In the genomic region with DNA sequence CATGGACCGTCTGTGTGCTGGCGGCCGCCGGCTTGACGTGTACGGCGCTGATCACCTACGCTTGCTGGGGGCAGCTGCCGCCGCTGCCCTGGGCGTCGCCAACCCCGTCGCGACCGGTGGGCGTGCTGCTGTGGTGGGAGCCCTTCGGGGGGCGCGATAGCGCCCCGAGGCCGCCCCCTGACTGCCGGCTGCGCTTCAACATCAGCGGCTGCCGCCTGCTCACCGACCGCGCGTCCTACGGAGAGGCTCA, we compare ENCODE assay signal across 8 cellular contexts. TPM values are rescaled to one million over a fixed set of nuclear protein-coding genes. Genes with fewer than 3 reads are reported as not detected.
A peak's percentile ranks its signal among the peaks of the same experiment; 100 is the strongest.
DNase-seq lines count a peak whose midpoint lies in the region; ATAC-seq and TF ChIP-seq lines count a peak whose summit lies in the region.

No MANE protein-coding gene starts in this region.

- no peaks in the 10 kb centered on the region for H3K9me3 ChIP-seq in HUES6 (ENCODE audit: control insufficient read depth, insufficient read depth, low read depth, low read length)

- H3K27me3 ChIP-seq in HUES6 (ENCODE audit: control insufficient read depth, insufficient read depth, low read length): peaks cover 31% of the 10 kb centered on the region

- no peak for ATAC-seq in natural killer cell treated with Interleukin-12 subunit alpha and Interleukin-12 subunit beta and Interleukin-15 and Interleukin-18, amount 100 ng/mL, for 72 hours

- H3K9ac ChIP-seq in HUES6 (ENCODE audit: low read length): peak overlapping the region; percentile 90

- peaks cover 31% of the 10 kb centered on the region for H3K4me1 Mint-ChIP-seq in T-helper 1 cell treated with Interleukin-12 subunit alpha and Interleukin-12 subunit beta and Interleukin-4 antibody, amounts not matched to agents 30 μg/mL and 1 μg/mL, for 36 hours (ENCODE audit: low read depth)
- H3K4me1 Mint-ChIP-seq in natural killer cell treated with Interleukin-12 subunit alpha and Interleukin-12 subunit beta and Interleukin-15 and Interleukin-18, amount 100 ng/mL, for 72 hours (ENCODE audit: low read depth in 2 of 2): peaks cover 24 to 27% of the 10 kb centered on the region in 2 donors

- H3K4me3 Mint-ChIP-seq in T-helper 1 cell treated with Interleukin-12 subunit alpha and Interleukin-12 subunit beta and Interleukin-4 antibody, amounts not matched to agents 30 μg/mL and 1 μg/mL, for 36 hours: peak overlapping the region; percentile 75
- H3K4me3 Mint-ChIP-seq in natural killer cell treated with Interleukin-12 subunit alpha and Interleukin-12 subunit beta and Interleukin-15 and Interleukin-18, amount 100 ng/mL, for 72 hours: peak overlapping the region; percentile 67

- H3K27ac ChIP-seq in HUES6 (ENCODE audit: low read depth, low read length): no peak overlapping the region
- H3K27ac ChIP-seq in coronary artery: peak overlapping the region; percentile 98 to 99

- H3K4me3 ChIP-seq in HUES6 (ENCODE audit: low read depth, low read length): peak overlapping the region; percentile 77
- peak overlapping the region; percentile 92 for H3K4me3 ChIP-seq in coronary artery

- in situ Hi-C loops in GM13976 (cut with MboI; ENCODE audit: low sequenced_read_pairs, unreplicated experiment): loop anchor here (10.0 kb wide), 1 partner anchor 50 kb away; no protein-coding TSS in a partner anchor

- H3K27me3 Mint-ChIP-seq in T-helper 1 cell treated with Interleukin-12 subunit alpha and Interleukin-12 subunit beta and Interleukin-4 antibody, amounts not matched to agents 30 μg/mL and 1 μg/mL, for 36 hours (ENCODE audit: low read depth): no peaks in the 10 kb centered on the region
- peaks cover 6 to 7% of the 10 kb centered on the region in 2 donors for H3K27me3 Mint-ChIP-seq in natural killer cell treated with Interleukin-12 subunit alpha and Interleukin-12 subunit beta and Interleukin-15 and Interleukin-18, amount 100 ng/mL, for 72 hours

- peaks cover 4% of the 10 kb centered on the region for H3K36me3 Mint-ChIP-seq in T-helper 1 cell treated with Interleukin-12 subunit alpha and Interleukin-12 subunit beta and Interleukin-4 antibody, amounts not matched to agents 30 μg/mL and 1 μg/mL, for 36 hours (ENCODE audit: low read depth)
- no peaks in the 10 kb centered on the region for H3K36me3 Mint-ChIP-seq in natural killer cell treated with Interleukin-12 subunit alpha and Interleukin-12 subunit beta and Interleukin-15 and Interleukin-18, amount 100 ng/mL, for 72 hours

- no peaks in the 10 kb centered on the region for H3K9me3 Mint-ChIP-seq in T-helper 1 cell treated with Interleukin-12 subunit alpha and Interleukin-12 subunit beta and Interleukin-4 antibody, amounts not matched to agents 30 μg/mL and 1 μg/mL, for 36 hours
- H3K9me3 Mint-ChIP-seq in natural killer cell treated with Interleukin-12 subunit alpha and Interleukin-12 subunit beta and Interleukin-15 and Interleukin-18, amount 100 ng/mL, for 72 hours: no peaks in the 10 kb centered on the region

- H3K36me3 ChIP-seq in HUES6 (ENCODE audit: control insufficient read depth, insufficient read depth, low read length): no peaks in the 10 kb centered on the region

- H3K4me1 ChIP-seq in HUES6 (ENCODE audit: control insufficient read depth, insufficient read depth, low read length): peaks cover 11% of the 10 kb centered on the region

- H3K27ac Mint-ChIP-seq in T-helper 1 cell treated with Interleukin-12 subunit alpha and Interleukin-12 subunit beta and Interleukin-4 antibody, amounts not matched to agents 30 μg/mL and 1 μg/mL, for 36 hours: no peak overlapping the region
- H3K27ac Mint-ChIP-seq in natural killer cell treated with Interleukin-12 subunit alpha and Interleukin-12 subunit beta and Interleukin-15 and Interleukin-18, amount 100 ng/mL, for 72 hours: no peak overlapping the region

- TF ChIP-seq CTCF in coronary artery (IDR thresholded peaks at IDR 0.05): no peak
- TF ChIP-seq CTCF in GM13976 (IDR thresholded peaks at IDR 0.05; ENCODE audit: borderline replicate concordance, control extremely low read depth, extremely low read depth, insufficient read depth, missing control alignments): no peak

- DNase-seq in T-helper 1 cell (no peak), coronary artery (ENCODE audit: low spot score) (no peak), GM13976 (ENCODE audit: low spot score) (no peak), NCI-H510A (lab: John Stamatoyannopoulos, UW) (no peak), NCI-H1105 treated with DMSO at 0.1 percent for 48 hours (lab: John Stamatoyannopoulos, UW) (no peak)
- no peak for DNase-seq in natural killer cell treated with Interleukin-12 subunit alpha and Interleukin-12 subunit beta and Interleukin-15 and Interleukin-18, amount 100 ng/mL, for 72 hours (ENCODE audit: low spot score)

RNA-seq across cellular contexts. Expression of a gene that starts 0.8 kb away (rescaled TPM):
- 1 to 10 TPM; 6.5 to 6.7 TPM for total RNA-seq in natural killer cell treated with Interleukin-12 subunit alpha and Interleukin-12 subunit beta and Interleukin-15 and Interleukin-18, amount 100 ng/mL, for 72 hours

RNA-seq across cellular contexts. Expression of a gene that starts 22.7 kb away (rescaled TPM):
- 1 to 10 TPM in 1 of 2 donors, under 1 TPM in 1; 0.86 to 1.6 TPM for total RNA-seq in natural killer cell treated with Interleukin-12 subunit alpha and Interleukin-12 subunit beta and Interleukin-15 and Interleukin-18, amount 100 ng/mL, for 72 hours

RNA-seq across cellular contexts. Expression of a gene that starts 32.2 kb away (rescaled TPM):
- not detected for total RNA-seq in natural killer cell treated with Interleukin-12 subunit alpha and Interleukin-12 subunit beta and Interleukin-15 and Interleukin-18, amount 100 ng/mL, for 72 hours

RNA-seq across cellular contexts. Expression of a gene that starts 50.7 kb away (rescaled TPM):
- total RNA-seq in natural killer cell treated with Interleukin-12 subunit alpha and Interleukin-12 subunit beta and Interleukin-15 and Interleukin-18, amount 100 ng/mL, for 72 hours: 10 to 100 TPM; 18.0 to 23.7 TPM

RNA-seq across cellular contexts. Expression of a gene that starts 50.9 kb away (rescaled TPM):
- total RNA-seq in natural killer cell treated with Interleukin-12 subunit alpha and Interleukin-12 subunit beta and Interleukin-15 and Interleukin-18, amount 100 ng/mL, for 72 hours: 10 to 100 TPM; 27.7 to 57.7 TPM
